24 cellular contexts compared by ENCODE assay signal in genomic region chr16:65919116-65919515, GRCh38.
DNase-seq lines count a peak whose midpoint lies in the region; ATAC-seq, FAIRE-seq and TF ChIP-seq lines count a peak whose summit lies in the region.
"Had no signal": no experiment of that assay in that cellular context is flagged by ENCODE, and none has a peak within 500 bp of the region (broad histone marks: within the 10 kb centered on the region; RNA-seq: fewer than 3 reads in every experiment).

No MANE protein-coding gene starts in this region.

- no peak for FAIRE-seq in H1 (lab: Jason Lieb, UNC)
- FAIRE-seq: GM12892, RCC 7860 had no signal

- H3K4me1 ChIP-seq in H1 (replicated peaks in 1 of 4; ENCODE audit: control insufficient read depth in 3 of 4, insufficient read depth in 4 of 4, low read length in 3 of 4) (peaks cover 0 to 5% (median under 1%) of the 10 kb centered on the region in 4 experiments; a peak in 3 of 7 replicates), neural progenitor cell (no peaks in the 10 kb centered on the region), upper lobe of right lung (no peaks in the 10 kb centered on the region)
- H3K4me1 ChIP-seq: Caco-2, SJSA1 had no signal

- no peak for TF ChIP-seq POLR2A in H1 (IDR thresholded peaks at IDR 0.05; ENCODE audit: control extremely low read depth in 1 of 2, low read depth in 2 of 2, low read length in 2 of 2)

- H2AFZ ChIP-seq in H1 (ENCODE audit: low read length) (no peak overlapping the region), neural progenitor cell (replicated peaks) (peak overlapping the region; percentile 2)

- no peaks in the 10 kb centered on the region for H3K9me3 ChIP-seq in H1 (ENCODE audit: insufficient read depth in 2 of 2, low read depth in 1 of 2, low read length in 1 of 2)
- no peaks in the 10 kb centered on the region for H3K9me3 ChIP-seq in neural progenitor cell (ENCODE audit: low read depth)
- H3K9me3 ChIP-seq in upper lobe of right lung: no peaks in the 10 kb centered on the region
- H3K9me3 ChIP-seq: Caco-2, SJSA1 had no signal

- H3K18ac ChIP-seq in H1 (ENCODE audit: extremely low read depth, low read length): no peak overlapping the region

- H3K36me3 ChIP-seq in H1 (ENCODE audit: control insufficient read depth in 2 of 4, insufficient read depth in 4 of 4, low read length in 3 of 4) (no peaks in the 10 kb centered on the region), neural progenitor cell (no peaks in the 10 kb centered on the region), upper lobe of right lung (no peaks in the 10 kb centered on the region)
- H3K36me3 ChIP-seq: SJSA1 had no signal

- no peaks in the 10 kb centered on the region for H3K79me1 ChIP-seq in H1 (ENCODE audit: low read depth, low read length)

- H3K4me2 ChIP-seq in H1 (ENCODE audit: insufficient read depth in 1 of 2, low read depth in 2 of 2, low read length in 2 of 2): no peak overlapping the region
- no peak overlapping the region for H3K4me2 ChIP-seq in neural progenitor cell
- H3K4me2 ChIP-seq: KMS-11 had no signal

- ATAC-seq in HG03520 (IDR thresholded peaks at IDR 0.05; ENCODE audit: unreplicated experiment) (no peak), upper lobe of right lung (no peak)
- ATAC-seq: Right ventricle myocardium inferior had no signal

- no peak overlapping the region for H3K27ac ChIP-seq in H1 (ENCODE audit: low read depth, low read length)
- H3K27ac ChIP-seq in neural progenitor cell: no peak overlapping the region
- H3K27ac ChIP-seq in upper lobe of right lung: no peak overlapping the region
- H3K27ac ChIP-seq: KMS-11, SJSA1 had no signal

- no peak overlapping the region for H4K8ac ChIP-seq in H1 (ENCODE audit: extremely low read depth, insufficient read depth, low read length)

- H3K4me3 ChIP-seq in H1 (ENCODE audit: extremely low read depth in 1 of 4, insufficient read depth in 2 of 4, low read depth in 3 of 4, low read length in 4 of 4): no peak overlapping the region
- H3K4me3 ChIP-seq in neural progenitor cell: no peak overlapping the region
- no peak overlapping the region for H3K4me3 ChIP-seq in upper lobe of right lung
- H3K4me3 ChIP-seq: SJSA1 had no signal

- no peak overlapping the region for H3K56ac ChIP-seq in H1 (replicated peaks; ENCODE audit: insufficient read length, low read depth, low read length)

- H2BK120ac ChIP-seq in H1 (replicated peaks; ENCODE audit: low read depth, low read length): no peak overlapping the region

- 0 out of 2 replicates have a peak overlapping the region, but pooled peaks have one; percentile 68 for H2BK12ac ChIP-seq in H1 (ENCODE audit: low read depth, low read length)

- H2BK15ac ChIP-seq in H1 (ENCODE audit: low read length): no peak overlapping the region

- H3K4me3 Mint-ChIP-seq in neural progenitor cell: peak overlapping the region; percentile 71
- H3K4me3 Mint-ChIP-seq: CD4-positive, CD25-positive, alpha-beta regulatory T cell had no signal

- H2BK20ac ChIP-seq in H1 (ENCODE audit: low read length): 0 out of 2 replicates have a peak overlapping the region, but pooled peaks have one; percentile 61

- TF ChIP-seq CTCF in H1 (IDR thresholded peaks at IDR 0.05; ENCODE audit: control extremely low read depth in 1 of 3, insufficient read depth in 1 of 3, low read depth in 1 of 3, low read length in 3 of 3) (no peak), neural progenitor cell (IDR thresholded peaks at IDR 0.05) (no peak), upper lobe of right lung (IDR thresholded peaks at IDR 0.05) (no peak)

- H2BK5ac ChIP-seq in H1 (ENCODE audit: low read depth, low read length): no peak overlapping the region

- no peak overlapping the region for H4K5ac ChIP-seq in H1 (ENCODE audit: insufficient read length, low read depth, low read length)

- H3K14ac ChIP-seq in H1 (ENCODE audit: insufficient read length): no peak overlapping the region

- CTCF ChIA-PET in H1 (lab: Charles Lee; ENCODE audit: partially characterized antibody): interaction anchor here (1.0 to 1.6 kb wide), 3 partner anchors 8 to 18 kb away, joined by 3 to 5 read pairs (median 4); no protein-coding TSS in a partner anchor

- H3K4ac ChIP-seq in H1 (replicated peaks; ENCODE audit: insufficient read length, low read depth, low read length): no peak overlapping the region

- H3K9ac ChIP-seq in H1 (replicated peaks in 1 of 4; ENCODE audit: extremely low read depth in 1 of 4, low read depth in 3 of 4, low read length in 3 of 4) (no peak overlapping the region), neural progenitor cell (no peak overlapping the region)
- H3K9ac ChIP-seq: KMS-11 had no signal

- DNase-seq in M059J (ENCODE audit: low read depth) (peak; percentile 11), H1 (ENCODE audit: low read depth in 1 of 2, low spot score in 2 of 2) (no peak), left kidney (ENCODE audit: low read depth, low spot score) (peak; percentile 82), neural progenitor cell (ENCODE audit: low spot score) (no peak), upper lobe of right lung (no peak), COR-L47 (lab: John Stamatoyannopoulos, UW) (no peak)
- DNase-seq in stimulated activated CD4-positive, alpha-beta T cell treated with anti-CD3 and anti-CD28 coated beads, Interleukin-2, amount 100 ng/mL, for 24 hours: no peak
- DNase-seq: Caco-2; CD4-positive, CD25-positive, alpha-beta regulatory T cell; DMS 273 treated with DMSO at 0.1 percent for 48 hours; DND-41; IMR-90; NCI-H1694; NCI-H2081; NCI-H2171; NCI-H345; NCI-H524 treated with DMSO at 0.1 percent for 48 hours; OCI-M1 had no signal

- H2AK5ac ChIP-seq in H1 (ENCODE audit: low read depth, low read length): no peak overlapping the region

- WGBS in H1 (ENCODE audit: extremely low coverage in 1 of 2, insufficient coverage in 1 of 2, insufficient read length in 1 of 2, insufficient replicate concordance in 2 of 2, low coverage in 1 of 2, low lambda C conversion rate in 2 of 2, missing lambda C conversion rate in 1 of 2), 2 experiments: 78% methylated on average over 13 of the region's 13 CpGs; no CpG with 5 or more reads in 1 of the 2 experiments

- peak overlapping the region; percentile 93 for H3K27ac Mint-ChIP-seq in neural progenitor cell
- H3K27ac Mint-ChIP-seq: CD4-positive, CD25-positive, alpha-beta regulatory T cell had no signal

- H3K36me3 Mint-ChIP-seq in neural progenitor cell: no peaks in the 10 kb centered on the region
- H3K36me3 Mint-ChIP-seq: CD4-positive, CD25-positive, alpha-beta regulatory T cell had no signal

- intact Hi-C loops in upper lobe of right lung (cut with DNase I): no loop called here

- H3F3A ChIP-seq in neural progenitor cell (ENCODE audit: low read depth): no peaks in the 10 kb centered on the region

- H3K4me1 Mint-ChIP-seq in neural progenitor cell: peaks cover 13% of the 10 kb centered on the region
- H3K4me1 Mint-ChIP-seq: CD4-positive, CD25-positive, alpha-beta regulatory T cell had no signal

- no peak for TF ChIP-seq EP300 in H1 (IDR thresholded peaks at IDR 0.05; ENCODE audit: borderline replicate concordance in 1 of 2, low read depth in 2 of 2, low read length in 2 of 2)

- no peaks in the 10 kb centered on the region for H3K9me3 Mint-ChIP-seq in neural progenitor cell

- H3K27me3 Mint-ChIP-seq in neural progenitor cell (ENCODE audit: insufficient read depth, low read depth): peaks cover 2% of the 10 kb centered on the region
- H3K27me3 Mint-ChIP-seq: CD4-positive, CD25-positive, alpha-beta regulatory T cell had no signal

- H3K23me2 ChIP-seq in H1 (ENCODE audit: low read depth, low read length): no peaks in the 10 kb centered on the region

- POLR2A ChIA-PET in H1 (lab: Charles Lee; ENCODE audit: partially characterized antibody): no interaction called here

- H3K27me3 ChIP-seq in H1 (replicated peaks in 1 of 4; ENCODE audit: control insufficient read depth in 3 of 4, extremely low read depth in 1 of 4, insufficient read depth in 3 of 4, low read length in 3 of 4) (peaks cover 0 to 2% (median 0%) of the 10 kb centered on the region in 4 experiments; a peak in 2 of 7 replicates), neural progenitor cell (no peaks in the 10 kb centered on the region), upper lobe of right lung (no peaks in the 10 kb centered on the region)
- H3K27me3 ChIP-seq: SJSA1 had no signal

- no peaks in the 10 kb centered on the region for H3K79me2 ChIP-seq in H1 (ENCODE audit: control insufficient read depth in 1 of 2, insufficient read depth in 2 of 2, low read length in 2 of 2)
- no peaks in the 10 kb centered on the region for H3K79me2 ChIP-seq in neural progenitor cell (ENCODE audit: low read depth)

- H3K23ac ChIP-seq in H1 (ENCODE audit: insufficient read length): no peak overlapping the region

- no peak overlapping the region for H4K91ac ChIP-seq in H1 (replicated peaks; ENCODE audit: insufficient read length, low read length)

- no peak for TF ChIP-seq RAD21 in H1 (IDR thresholded peaks at IDR 0.05 in 1 of 2, conservative IDR thresholded peaks at IDR 0.05 in 1 of 2; ENCODE audit: low read depth in 2 of 2, low read length in 2 of 2)

- H4K20me1 ChIP-seq in H1 (replicated peaks in 1 of 2; ENCODE audit: control insufficient read depth in 1 of 2, insufficient read depth in 2 of 2, low read length in 2 of 2): no peaks in the 10 kb centered on the region
- no peaks in the 10 kb centered on the region for H4K20me1 ChIP-seq in neural progenitor cell (ENCODE audit: low read depth)

TF ChIP-seq in H1, 55 proteins besides CTCF, POLR2A, EP300 and RAD21:
- TF ChIP-seq E2F6 (IDR thresholded peaks at IDR 0.05): peak; percentile 76
- no peak for TF ChIP-seq BACH1 (IDR thresholded peaks at IDR 0.05; ENCODE audit: low read length)
- no peak for TF ChIP-seq RBBP5 (IDR thresholded peaks at IDR 0.05; ENCODE audit: borderline replicate concordance, low read depth, low read length)

Comparison
In these comparisons a context has a peak if more than half of its experiments do, and no peak if none do; other contexts are left out.
1. DNase-seq: peak in M059J (single experiment) and left kidney (single experiment); none in H1 (0 of 2), neural progenitor cell (single experiment), stimulated activated CD4-positive, alpha-beta T cell treated with anti-CD3 and anti-CD28 coated beads, Interleukin-2, amount 100 ng/mL, for 24 hours (0 of 2), upper lobe of right lung (single experiment) and COR-L47 (single experiment).